3 cellular contexts compared by ENCODE assay signal in genomic region chr7:68195642-68196041, GRCh38.
DNase-seq lines count a peak whose midpoint lies in the region; ATAC-seq, FAIRE-seq and TF ChIP-seq lines count a peak whose summit lies in the region.
"Not testable (repeated sequence)": the region's sequence is repeated elsewhere in the genome, so short reads cannot be mapped to it uniquely, and the experiment has no call there.

No MANE protein-coding gene starts in this region.

- H3K27me3 Mint-ChIP-seq in chondrocyte (ENCODE audit: low read depth), result not testable (repeated sequence)

- H3K9me3 Mint-ChIP-seq in chondrocyte (ENCODE audit: low read depth), result not testable (repeated sequence)

- not testable (repeated sequence) for H3K4me3 ChIP-seq in A549; HEK293 (ENCODE audit: low read depth, low read length)

- H3K36me3 Mint-ChIP-seq in chondrocyte (ENCODE audit: low read depth), result not testable (repeated sequence)

- H3K27ac Mint-ChIP-seq in chondrocyte (ENCODE audit: unreplicated experiment), result not testable (repeated sequence)

- not testable (repeated sequence) for ATAC-seq in A549

- H3K4me3 Mint-ChIP-seq in chondrocyte (ENCODE audit: unreplicated experiment), result not testable (repeated sequence)

- POLR2A ChIA-PET in A549 (lab: Yijun Ruan, JAX); HEK293 (lab: Yijun Ruan, JAX): not testable (repeated sequence)

- not testable (repeated sequence) for FAIRE-seq in A549 (lab: Jason Lieb, UNC)

- not testable (repeated sequence) for H3K36me3 ChIP-seq in HEK293 (ENCODE audit: control insufficient read depth in 2 of 2, insufficient read depth in 1 of 2, low read length in 2 of 2)

- TF ChIP-seq POLR2A in A549 (IDR thresholded peaks at IDR 0.05; ENCODE audit: low read length), result not testable (repeated sequence)

- TF ChIP-seq CTCF in A549 (IDR thresholded peaks at IDR 0.05); HEK293 (tag by site-specific recombination; IDR thresholded peaks at IDR 0.05); chondrocyte (IDR thresholded peaks at IDR 0.05): not testable (repeated sequence)

- not testable (repeated sequence) for TF ChIP-seq EP300 in A549 (IDR thresholded peaks at IDR 0.05)

- H3K4me2 ChIP-seq in A549, result not testable (repeated sequence)

- H3K4me1 Mint-ChIP-seq in chondrocyte (ENCODE audit: low read depth), result not testable (repeated sequence)

- H3K27ac ChIP-seq in A549; HEK293 (ENCODE audit: extremely low read depth, low read depth, low read length): not testable (repeated sequence)

- not testable (repeated sequence) for TF ChIP-seq RAD21 in A549 (conservative IDR thresholded peaks at IDR 0.05 in 1 of 2, IDR thresholded peaks at IDR 0.05 in 1 of 2)

- not testable (repeated sequence) for DNase-seq in A549 (ENCODE audit: low read depth in 1 of 2, low spot score in 1 of 2)
- peak; percentile 11 for DNase-seq in chondrocyte (ENCODE audit: low spot score)

- CTCF ChIA-PET in A549 (lab: Yijun Ruan, JAX); HEK293 (lab: Yijun Ruan, JAX): not testable (repeated sequence)

- H3K4me1 ChIP-seq in A549; HEK293 (ENCODE audit: control insufficient read depth, insufficient read depth, low read length): not testable (repeated sequence)

- 3% methylated on average over 1 of the region's 2 CpGs for WGBS in A549 (ENCODE audit: missing lambda C conversion rate)

- not testable (repeated sequence) for H3K9me3 ChIP-seq in A549; HEK293 (ENCODE audit: control insufficient read depth, insufficient read depth, low read depth, low read length)

TF ChIP-seq in A549, 52 proteins besides CTCF, POLR2A, EP300 and RAD21:
- TF ChIP-seq ZC3H11A (IDR thresholded peaks at IDR 0.05), result peak; percentile 77

TF ChIP-seq in HEK293, 187 proteins besides CTCF, POLR2A, EP300 and RAD21:
- peak; percentile 45; the same call in 1 of the 2 replicates for TF ChIP-seq ZNF623 (tag by site-specific recombination; IDR thresholded peaks at IDR 0.05)
- TF ChIP-seq ZNF426 (tag by site-specific recombination; IDR thresholded peaks at IDR 0.05), result peak; percentile 47
- TF ChIP-seq ZNF555 (tag by site-specific recombination; conservative IDR thresholded peaks at IDR 0.05), result peak; percentile 38
- TF ChIP-seq ZNF394 (tag by site-specific recombination; IDR thresholded peaks at IDR 0.05; ENCODE audit: borderline replicate concordance), result peak; percentile 56; the same call in 1 of the 2 replicates
- peak; percentile 55; the same call in 1 of the 2 replicates for TF ChIP-seq ZBTB11 (tag by site-specific recombination; conservative IDR thresholded peaks at IDR 0.05; ENCODE audit: low read depth)
- TF ChIP-seq ZNF518A (tag by site-specific recombination; conservative IDR thresholded peaks at IDR 0.05; ENCODE audit: low read depth), result peak; percentile 67; the same call in 1 of the 2 replicates
